Comparison of ENCODE assay signal across 1 cellular context in genomic region chr3:149401926-149402310, GRCh38.
TF ChIP-seq lines count a peak whose summit lies in the region.

No MANE protein-coding gene starts in this region.

TF ChIP-seq in HepG2, 621 proteins besides CTCF, POLR2A, EP300 and RAD21 (continued from another document):
- TF ChIP-seq MIER2 (CRISPR knock-in tag; IDR thresholded peaks at IDR 0.05), result no peak
